25 cellular contexts compared by ENCODE assay signal in the genomic region with DNA sequence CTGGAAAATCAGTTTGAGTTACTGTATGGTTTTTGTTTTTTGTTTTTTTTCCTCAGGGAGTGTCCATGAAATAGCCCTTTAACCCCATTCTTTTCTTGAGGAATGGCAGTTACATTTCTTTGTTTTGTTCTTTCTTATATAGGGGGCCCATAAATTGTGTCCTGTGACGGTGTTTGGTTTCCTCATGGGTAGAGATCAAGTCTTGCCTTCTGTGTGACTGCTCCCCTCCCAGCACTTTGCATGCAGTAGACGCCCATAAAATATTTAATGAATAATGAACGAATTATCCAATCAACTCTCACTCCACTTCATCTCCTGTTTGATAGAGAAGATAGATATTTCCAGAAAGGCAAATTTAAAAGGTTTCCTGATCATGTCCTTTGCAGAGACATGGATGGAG.
"Had no signal": no experiment of that assay in that cellular context is flagged by ENCODE, and none has a peak within 500 bp of the region (broad histone marks: within the 10 kb centered on the region; RNA-seq: fewer than 3 reads in every experiment).

No MANE protein-coding gene starts in this region.

- H3K4me1 ChIP-seq: ascending aorta, body of pancreas, Peyer's patch, SJCRH30 had no signal

- H3K27me3 ChIP-seq: ascending aorta, body of pancreas, Peyer's patch, SJCRH30 had no signal

- H3K36me3 ChIP-seq: ascending aorta, Peyer's patch, SJCRH30 had no signal

- H3K4me1 Mint-ChIP-seq: activated B cell treated with CpG ODN at 0.5 μM for 24 hours; activated CD4-positive, alpha-beta T cell treated with anti-CD3 and anti-CD28 coated beads, Interleukin-2, amount 10 ng/mL, durations not matched to agents 24 days and 14 days; activated CD8-positive, alpha-beta memory T cell treated with anti-CD3 and anti-CD28 coated beads, Interleukin-2, amount 10 ng/mL, durations not matched to agents 7 days and 5 days; activated naive CD8-positive, alpha-beta T cell treated with anti-CD3 and anti-CD28 coated beads, Interleukin-2, amount 50 U/mL, for 24 hours had no signal

- H3K9me3 Mint-ChIP-seq: activated B cell treated with CpG ODN at 0.5 μM for 24 hours; activated CD4-positive, alpha-beta T cell treated with anti-CD3 and anti-CD28 coated beads, Interleukin-2, amount 10 ng/mL, durations not matched to agents 24 days and 14 days; activated naive CD8-positive, alpha-beta T cell treated with anti-CD3 and anti-CD28 coated beads, Interleukin-2, amount 50 U/mL, for 24 hours had no signal

- H3K27me3 Mint-ChIP-seq: activated B cell treated with CpG ODN at 0.5 μM for 24 hours; activated CD4-positive, alpha-beta T cell treated with anti-CD3 and anti-CD28 coated beads, Interleukin-2, amount 10 ng/mL, durations not matched to agents 24 days and 14 days; activated CD8-positive, alpha-beta memory T cell treated with anti-CD3 and anti-CD28 coated beads, Interleukin-2, amount 10 ng/mL, durations not matched to agents 7 days and 5 days; activated naive CD8-positive, alpha-beta T cell treated with anti-CD3 and anti-CD28 coated beads, Interleukin-2, amount 50 U/mL, for 24 hours had no signal

- H3K36me3 Mint-ChIP-seq: activated CD8-positive, alpha-beta memory T cell treated with anti-CD3 and anti-CD28 coated beads, Interleukin-2, amount 10 ng/mL, durations not matched to agents 7 days and 5 days; activated naive CD4-positive, alpha-beta T cell treated with anti-CD3 and anti-CD28 coated beads, Interleukin-2, amount 50 U/mL, for 72 hours had no signal

- H3K27ac ChIP-seq: ascending aorta, body of pancreas, Peyer's patch, RWPE1, SJCRH30 had no signal

- DNase-seq: activated B cell treated with CpG ODN at 0.5 μM for 24 hours; activated CD4-positive, alpha-beta T cell treated with anti-CD3 and anti-CD28 coated beads for 1 hour; activated CD4-positive, alpha-beta T cell treated with anti-CD3 and anti-CD28 coated beads, Interleukin-2, amount 10 ng/mL, durations not matched to agents 24 days and 14 days; activated CD4-positive, alpha-beta T cell treated with anti-CD3 and anti-CD28 coated beads, Interleukin-2, amount 50 U/mL, for 48 hours; activated CD8-positive, alpha-beta memory T cell treated with anti-CD3 and anti-CD28 coated beads, Interleukin-2, amount 10 ng/mL, durations not matched to agents 7 days and 5 days; activated effector memory CD4-positive, alpha-beta T cell treated with anti-CD3 and anti-CD28 coated beads, Interleukin-2, amount 50 U/mL, for 16 hours; activated naive CD4-positive, alpha-beta T cell treated with Interleukin-2 at 50 U/mL for 16 hours; activated naive CD8-positive, alpha-beta T cell treated with anti-CD3 and anti-CD28 coated beads, Interleukin-2, amount 50 U/mL, for 24 hours; activated T-cell treated with anti-CD3 and anti-CD28 coated beads, Interleukin-2, amount 50 U/mL, for 4 hours; amniotic stem cell; central memory CD4-positive, alpha-beta T cell; MM.1S; NCI-H187 treated with DMSO at 0.1 percent for 48 hours; NCI-H2081 treated with DMSO at 0.1 percent for 48 hours; NCI-H446; NCI-H774; Peyer's patch; Right ventricle myocardium superior; SJCRH30 had no signal

- ATAC-seq: activated CD8-positive, alpha-beta memory T cell treated with anti-CD3 and anti-CD28 coated beads, Interleukin-2, amount 10 ng/mL, durations not matched to agents 7 days and 5 days; activated naive CD4-positive, alpha-beta T cell treated with anti-CD3 and anti-CD28 coated beads, Interleukin-2, amount 50 U/mL, for 72 hours; activated naive CD8-positive, alpha-beta T cell treated with anti-CD3 and anti-CD28 coated beads, Interleukin-2, amount 50 U/mL, for 24 hours; activated T-cell treated with anti-CD3 and anti-CD28 coated beads, Interleukin-2, amount 50 U/mL, for 4 hours; body of pancreas; SK-N-SH treated with all-trans-retinoic acid at 6 μM for 48 hours had no signal

- H3K27ac Mint-ChIP-seq: activated B cell treated with CpG ODN at 0.5 μM for 24 hours; activated CD4-positive, alpha-beta T cell treated with anti-CD3 and anti-CD28 coated beads, Interleukin-2, amount 10 ng/mL, durations not matched to agents 24 days and 14 days; activated CD8-positive, alpha-beta memory T cell treated with anti-CD3 and anti-CD28 coated beads, Interleukin-2, amount 10 ng/mL, durations not matched to agents 7 days and 5 days; activated naive CD4-positive, alpha-beta T cell treated with anti-CD3 and anti-CD28 coated beads, Interleukin-2, amount 50 U/mL, for 72 hours; activated naive CD8-positive, alpha-beta T cell treated with anti-CD3 and anti-CD28 coated beads, Interleukin-2, amount 50 U/mL, for 24 hours; T-helper 1 cell treated with Interleukin-12 subunit alpha and Interleukin-12 subunit beta and Interleukin-4 antibody, amounts not matched to agents 30 μg/mL and 1 μg/mL, for 36 hours had no signal

- H3K9me3 ChIP-seq: ascending aorta, body of pancreas, Peyer's patch, SJCRH30 had no signal

- H3K4me3 Mint-ChIP-seq: activated B cell treated with CpG ODN at 0.5 μM for 24 hours; activated CD4-positive, alpha-beta T cell treated with anti-CD3 and anti-CD28 coated beads, Interleukin-2, amount 10 ng/mL, durations not matched to agents 24 days and 14 days; activated CD8-positive, alpha-beta memory T cell treated with anti-CD3 and anti-CD28 coated beads, Interleukin-2, amount 10 ng/mL, durations not matched to agents 7 days and 5 days; activated naive CD8-positive, alpha-beta T cell treated with anti-CD3 and anti-CD28 coated beads, Interleukin-2, amount 50 U/mL, for 24 hours; activated T-cell treated with anti-CD3 and anti-CD28 coated beads, Interleukin-2, amount 50 U/mL, for 4 hours; T-helper 1 cell treated with Interleukin-12 subunit alpha and Interleukin-12 subunit beta and Interleukin-4 antibody, amounts not matched to agents 30 μg/mL and 1 μg/mL, for 36 hours had no signal

- H3K4me3 ChIP-seq: ascending aorta, body of pancreas, Peyer's patch, SJCRH30 had no signal
